ENCODE assay signal across 12 cellular contexts in genomic region chr4:144183165-144183564, GRCh38. TPM values are rescaled to one million over a fixed set of nuclear protein-coding genes. Genes with fewer than 3 reads are reported as not detected.
"Had no signal": no experiment of that assay in that cellular context is flagged by ENCODE, and none has a peak within 500 bp of the region (broad histone marks: within the 10 kb centered on the region; RNA-seq: fewer than 3 reads in every experiment).

No MANE protein-coding gene starts in this region.

- H3K4me1 ChIP-seq: HAP-1 had no signal

- H3K27ac ChIP-seq: GM23248 had no signal

- FAIRE-seq: HTR-8/SVneo, K562 had no signal

- H2AFZ ChIP-seq: GM23248 had no signal

- H3K4me3 ChIP-seq: GM23248, HAP-1, K562 had no signal

- DNase-seq: GM23248, GOT3, H7, HFFc6, IMR-90, KG1 had no signal

- ATAC-seq: HCT116, K562 had no signal

- H3K9me3 Mint-ChIP-seq: HFFc6 had no signal

- H3K4me3 Mint-ChIP-seq: HFFc6 had no signal

- H3K9ac ChIP-seq: GM23248 had no signal

- H3K36me3 ChIP-seq: HAP-1 had no signal

- H3K27ac Mint-ChIP-seq: HFFc6 had no signal

- H3K9me3 ChIP-seq: HAP-1 had no signal

RNA-seq across cellular contexts. Expression of gene GYPA, which starts 42.6 kb away (rescaled TPM):
- total RNA-seq: GM23248, H4, H7, HFFc6, HT-29, IMR-90 had no signal
